ENCODE assay signal across 8 cellular contexts in genomic region chr7:111137296-111138195, GRCh38. TPM values are rescaled to one million over a fixed set of nuclear protein-coding genes. Genes with fewer than 3 reads are reported as not detected.
A peak's percentile ranks its signal among the peaks of the same experiment; 100 is the strongest.
DNase-seq lines count a peak whose midpoint lies in the region; FAIRE-seq and TF ChIP-seq lines count a peak whose summit lies in the region.

No MANE protein-coding gene starts in this region.

- H3K4me3 Mint-ChIP-seq in H9 = no peak overlapping the region

- FAIRE-seq in GM12892 (lab: Jason Lieb, UNC) = peak; percentile 14

- H3K9me3 ChIP-seq in H9 (ENCODE audit: control insufficient read depth, low read depth, low read length) (no peaks in the 10 kb centered on the region), OCI-LY3 (ENCODE audit: insufficient read depth, low read length) (no peaks in the 10 kb centered on the region), neuronal stem cell (replicated peaks in 1 of 2; ENCODE audit: control insufficient read depth in 2 of 2, insufficient read depth in 1 of 2, low read depth in 1 of 2, low read length in 2 of 2) (no peaks in the 10 kb centered on the region)

- no peak overlapping the region for H4K5ac ChIP-seq in H9 (ENCODE audit: insufficient read length, low read depth, low read length)

- WGBS in H9 (ENCODE audit: extremely low coverage, insufficient read length, low lambda C conversion rate) = no CpG with 5 or more reads among the region's 4 CpGs
- no CpG with 5 or more reads among the region's 4 CpGs for WGBS in neuronal stem cell (ENCODE audit: extremely low coverage in 2 of 2, insufficient read length in 2 of 2, insufficient replicate concordance in 1 of 2), 2 donors

- no peaks in the 10 kb centered on the region for H3K9me3 Mint-ChIP-seq in H9

- no peak overlapping the region for H3K14ac ChIP-seq in H9 (ENCODE audit: insufficient read depth, low read length)
- H3K14ac ChIP-seq in neuronal stem cell (ENCODE audit: low read length) = no peak overlapping the region

- no peaks in the 10 kb centered on the region for H3K23me2 ChIP-seq in H9 (ENCODE audit: insufficient read length, low read depth, low read length, poor library complexity, severe bottlenecking)

- no peak overlapping the region for H2BK15ac ChIP-seq in H9 (ENCODE audit: low read depth, low read length)
- H2BK15ac ChIP-seq in neuronal stem cell (ENCODE audit: low read length) = no peak overlapping the region

- no peak overlapping the region for H2AK5ac ChIP-seq in H9 (ENCODE audit: insufficient read length, low read length)
- H2AK5ac ChIP-seq in neuronal stem cell (ENCODE audit: low read depth, low read length) = no peak overlapping the region

- H3K79me2 ChIP-seq in H9 (ENCODE audit: insufficient read depth, low read length) (no peaks in the 10 kb centered on the region), OCI-LY3 (ENCODE audit: low read length) (no peaks in the 10 kb centered on the region)

- TF ChIP-seq POLR2A in GM12892 (IDR thresholded peaks at IDR 0.05; ENCODE audit: low read depth, low read length) = no peak

- H2BK12ac ChIP-seq in H9 (ENCODE audit: insufficient read length, low read depth, low read length) = no peak overlapping the region
- H2BK12ac ChIP-seq in neuronal stem cell (ENCODE audit: low read length) = no peak overlapping the region

- H3K27ac ChIP-seq in H9 (ENCODE audit: insufficient read length, low read depth, low read length) (no peak overlapping the region), OCI-LY3 (ENCODE audit: low read length) (peak overlapping the region; percentile 90), neuronal stem cell (replicated peaks; ENCODE audit: low read length) (no peak overlapping the region)

- no peaks in the 10 kb centered on the region for H3K4me1 ChIP-seq in H9 (ENCODE audit: insufficient read depth, low read length)
- peaks cover 35% of the 10 kb centered on the region for H3K4me1 ChIP-seq in OCI-LY3 (ENCODE audit: low read length)
- peaks cover 4 to 5% of the 10 kb centered on the region in 2 donors for H3K4me1 ChIP-seq in neuronal stem cell (ENCODE audit: control insufficient read depth in 2 of 2, insufficient read depth in 1 of 2, low read depth in 1 of 2, low read length in 2 of 2)

- no peak overlapping the region for H4K8ac ChIP-seq in H9 (replicated peaks; ENCODE audit: insufficient read length, low read depth, low read length)
- no peak overlapping the region for H4K8ac ChIP-seq in neuronal stem cell (ENCODE audit: low read depth, low read length)

- H3K4me3 ChIP-seq in OCI-LY3 (ENCODE audit: low read length) (peak overlapping the region; percentile 32), astrocyte of the spinal cord (ENCODE audit: low read depth, low read length) (no peak overlapping the region), neuronal stem cell (ENCODE audit: low read length in 2 of 2) (no peak overlapping the region)

- H3K4me2 ChIP-seq in H9 (ENCODE audit: insufficient read depth, insufficient read length, low read length) = no peak overlapping the region
- H3K4me2 ChIP-seq in OCI-LY3 (ENCODE audit: low read length) = peak overlapping the region; percentile 69
- H3K4me2 ChIP-seq in neuronal stem cell (ENCODE audit: insufficient read depth, low read length, poor library complexity, severe bottlenecking) = no peak overlapping the region

- H3K9ac ChIP-seq in H9 (ENCODE audit: extremely low read depth, insufficient read length, low read length) = no peak overlapping the region
- H3K9ac ChIP-seq in OCI-LY3 (ENCODE audit: low read length) = peak overlapping the region; percentile 41; the same call in 1 of the 2 replicates
- H3K9ac ChIP-seq in neuronal stem cell (ENCODE audit: low read depth, low read length, poor library complexity) = no peak overlapping the region

- H4K20me1 ChIP-seq in H9 (ENCODE audit: control insufficient read depth, insufficient read depth, insufficient read length) (no peaks in the 10 kb centered on the region), OCI-LY3 (ENCODE audit: insufficient read depth, low read length) (no peaks in the 10 kb centered on the region)

- H2BK120ac ChIP-seq in H9 (ENCODE audit: low read depth, low read length, poor library complexity, severe bottlenecking) (no peak overlapping the region), neuronal stem cell (ENCODE audit: low read depth, low read length) (no peak overlapping the region)

- no peak for TF ChIP-seq CTCF in H9 (conservative IDR thresholded peaks at IDR 0.05)
- no peak for TF ChIP-seq CTCF in OCI-LY3 (IDR thresholded peaks at IDR 0.05; ENCODE audit: low read depth, low read length)
- no peak for TF ChIP-seq CTCF in astrocyte of the spinal cord (IDR thresholded peaks at IDR 0.05; ENCODE audit: low read depth, low read length)

- H3K4me1 Mint-ChIP-seq in H9 = peaks cover 9 to 14% of the 10 kb centered on the region in 2 experiments

- no peak overlapping the region for H2BK20ac ChIP-seq in H9 (ENCODE audit: low read depth, low read length, poor library complexity, severe bottlenecking)

- DNase-seq in GM12892 (ENCODE audit: insufficient read length) (no peak), H9 (no peak), astrocyte of the spinal cord (ENCODE audit: low read depth, low spot score) (peak; percentile 45), neuronal stem cell (ENCODE audit: low spot score) (no peak), NCI-H1694 treated with DMSO at 0.1 percent for 48 hours (lab: John Stamatoyannopoulos, UW) (no peak), NCI-H1436 (lab: John Stamatoyannopoulos, UW) (no peak), NCI-H510A (lab: John Stamatoyannopoulos, UW) (no peak)

- H2AFZ ChIP-seq in H9 (ENCODE audit: low read length) = no peak overlapping the region
- no peak overlapping the region for H2AFZ ChIP-seq in OCI-LY3 (ENCODE audit: low read depth, low read length)
- peak overlapping the region; percentile 62 for H2AFZ ChIP-seq in neuronal stem cell (ENCODE audit: low read length)

- peak overlapping the region in 2 of 3 experiments; percentile 85 to 89; a peak in 4 of 7 replicates for H3K27ac Mint-ChIP-seq in H9

- no peak overlapping the region for H2BK5ac ChIP-seq in H9 (ENCODE audit: insufficient read length, low read length)
- no peak overlapping the region for H2BK5ac ChIP-seq in neuronal stem cell (ENCODE audit: low read length)

- H3K18ac ChIP-seq in H9 (ENCODE audit: insufficient read length, low read depth, low read length) (no peak overlapping the region), neuronal stem cell (ENCODE audit: low read length) (no peak overlapping the region)

- H3K36me3 ChIP-seq in OCI-LY3 (replicated peaks; ENCODE audit: low read depth, low read length) (no peaks in the 10 kb centered on the region), neuronal stem cell (replicated peaks in 1 of 2; ENCODE audit: control insufficient read depth in 2 of 2, insufficient read depth in 2 of 2, low read length in 2 of 2) (no peaks in the 10 kb centered on the region)

- H4K91ac ChIP-seq in H9 (ENCODE audit: insufficient read length, low read depth, low read length) (no peak overlapping the region), neuronal stem cell (ENCODE audit: low read depth, low read length, poor library complexity) (no peak overlapping the region)

- H3K27me3 ChIP-seq in H9 (ENCODE audit: insufficient read depth, low read length) (no peaks in the 10 kb centered on the region), OCI-LY3 (ENCODE audit: low read depth, low read length) (no peaks in the 10 kb centered on the region), neuronal stem cell (ENCODE audit: control insufficient read depth in 3 of 3, insufficient read depth in 3 of 3, low read depth in 1 of 3, low read length in 3 of 3) (no peaks in the 10 kb centered on the region)

- in situ Hi-C loops in astrocyte of the spinal cord (cut with HindIII; ENCODE audit: low sequenced_read_pairs) = no loop called here

- H3K56ac ChIP-seq in H9 (ENCODE audit: insufficient read length, low read depth, low read length) = no peak overlapping the region

- H3K4ac ChIP-seq in H9 (ENCODE audit: low read depth, low read length) = no peak overlapping the region
- no peak overlapping the region for H3K4ac ChIP-seq in neuronal stem cell (ENCODE audit: low read length)

- H3K79me1 ChIP-seq in H9 (ENCODE audit: insufficient read depth, low read depth, low read length, poor library complexity, severe bottlenecking) (no peaks in the 10 kb centered on the region), neuronal stem cell (ENCODE audit: low read depth, low read length) (no peaks in the 10 kb centered on the region)

- no peak overlapping the region for H3K23ac ChIP-seq in H9 (ENCODE audit: insufficient read length, low read depth, low read length)
- H3K23ac ChIP-seq in neuronal stem cell (ENCODE audit: low read depth, low read length, poor library complexity) = no peak overlapping the region

- no peaks in the 10 kb centered on the region for H3K27me3 Mint-ChIP-seq in H9 (ENCODE audit: low read depth)

- no peak overlapping the region for H3T11ph ChIP-seq in H9 (ENCODE audit: low read length)

- H3K36me3 Mint-ChIP-seq in H9 (ENCODE audit: insufficient read depth in 1 of 3, low read depth in 3 of 3) = no peaks in the 10 kb centered on the region

RNA-seq across cellular contexts. Expression of gene LRRN3, which starts 46.6 kb away (rescaled TPM):
- polyA plus RNA-seq in GM12892 (2012; ENCODE audit: missing spikeins) = 0.13 TPM
- total RNA-seq in H9 (2021) = 0.77 and 1.0 TPM in 2 replicates
- 2.2 TPM for polyA plus RNA-seq in neuronal stem cell (2013, experiment 1 of 2)
- 2.0 TPM for polyA plus RNA-seq in neuronal stem cell (2013, experiment 2 of 2)
